Comparison of ENCODE assay signal across 8 cellular contexts in genomic region chr15:88982304-88982945, GRCh38.
DNase-seq lines count a peak whose midpoint lies in the region; ATAC-seq and TF ChIP-seq lines count a peak whose summit lies in the region.

No MANE protein-coding gene starts in this region.

- no peak overlapping the region for H3K4me3 ChIP-seq in thoracic aorta

- in situ Hi-C loops in Caki2 (cut with HindIII; ENCODE audit: low pct_unique_long_range_greater_than_20kb, low sequenced_read_pairs) = no loop called here

- peak; percentile 99 for ATAC-seq in GM21423 (IDR thresholded peaks at IDR 0.05; ENCODE audit: unreplicated experiment)
- ATAC-seq in HG03565 (IDR thresholded peaks at IDR 0.05; ENCODE audit: unreplicated experiment) = peak; percentile 100
- ATAC-seq in thoracic aorta (ENCODE audit: insufficient number of reproducible peaks, low FRiP score, low read depth) = peak; percentile 71

- DNase-seq in Caki2 (ENCODE audit: low read depth) (peak; percentile 40), fibroblast of gingiva (ENCODE audit: low read depth) (peak; percentile 84), thoracic aorta (ENCODE audit: low spot score) (peak; percentile 40), NCI-H1092 treated with DMSO at 0.1 percent for 48 hours (lab: John Stamatoyannopoulos, UW) (no peak), NCI-H748 treated with DMSO at 0.1 percent for 48 hours (lab: John Stamatoyannopoulos, UW) (no peak)
- DNase-seq in stimulated activated naive CD4-positive, alpha-beta T cell treated with Interleukin-2 at 50 U/mL for 16 hours (lab: John Stamatoyannopoulos, UW) = no peak

- peak overlapping the region; percentile 30 to 33 for H3K27ac ChIP-seq in thoracic aorta

- peaks cover 3 to 15% of the 10 kb centered on the region in 2 donors for H3K4me1 ChIP-seq in thoracic aorta (ENCODE audit: control insufficient read depth in 1 of 2, low read depth in 2 of 2)

- no peaks in the 10 kb centered on the region for H3K9me3 ChIP-seq in thoracic aorta

- H3K36me3 ChIP-seq in thoracic aorta = no peaks in the 10 kb centered on the region

- H3K27me3 ChIP-seq in thoracic aorta (replicated peaks; ENCODE audit: insufficient read depth) = no peaks in the 10 kb centered on the region

- TF ChIP-seq CTCF in thoracic aorta (IDR thresholded peaks at IDR 0.05) = no peak

Comparison
In these comparisons a context has a peak if more than half of its experiments do, and no peak if none do; other contexts are left out.
1. DNase-seq: peak in Caki2 (single experiment), fibroblast of gingiva (single experiment) and thoracic aorta (single experiment); none in stimulated activated naive CD4-positive, alpha-beta T cell treated with Interleukin-2 at 50 U/mL for 16 hours (single experiment), NCI-H1092 treated with DMSO at 0.1 percent for 48 hours (single experiment) and NCI-H748 treated with DMSO at 0.1 percent for 48 hours (single experiment).
2. Peak in every context shown above with its lines, with median percentiles within 50 percentile points of each other: ATAC-seq.